Comparison of ENCODE assay signal across 8 cellular contexts in the genomic region with DNA sequence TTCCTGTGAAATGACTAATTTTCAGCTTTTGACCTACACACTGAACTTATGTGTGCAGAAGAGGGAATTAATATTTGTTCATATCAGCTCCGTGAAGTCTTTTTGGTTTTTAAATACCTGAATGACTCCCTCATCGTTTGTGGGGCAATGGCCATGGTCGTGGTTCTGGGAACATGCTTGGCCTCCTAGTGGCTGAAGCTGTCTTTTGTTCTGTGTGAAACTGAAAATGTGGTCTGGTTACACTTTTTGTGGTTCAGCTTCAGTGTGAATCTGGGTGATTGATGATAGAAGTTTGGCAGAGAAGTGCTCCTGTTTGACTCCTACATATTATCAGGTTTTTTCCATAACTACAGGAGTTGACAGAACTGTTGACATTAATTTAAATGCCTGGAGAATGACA.
DNase-seq lines count a peak whose midpoint lies in the region; ATAC-seq, FAIRE-seq and TF ChIP-seq lines count a peak whose summit lies in the region.

No MANE protein-coding gene starts in this region.

- no peaks in the 10 kb centered on the region; the same call in 1 of the 2 replicates for H3K4me1 ChIP-seq in GM12878 (ENCODE audit: control insufficient read depth, insufficient read depth, low read length)
- H3K4me1 ChIP-seq in testis, result no peaks in the 10 kb centered on the region

- peak; percentile 88 for FAIRE-seq in GM12878 (lab: Jason Lieb, UNC)

- SMC1A ChIA-PET in GM12878 (lab: Charles Lee; ENCODE audit: uncharacterized antibody, unreplicated experiment), result interaction anchor here (0.6 to 3.1 kb wide), 27 partner anchors 8 to 574 kb away, joined by 3 to 23 read pairs (median 4); no protein-coding TSS in a partner anchor

- TF ChIP-seq CTCF in AG09309 (IDR thresholded peaks at IDR 0.05; ENCODE audit: control insufficient read depth, insufficient read depth, low read depth, low read length, missing control alignments) (peak; percentile 33), GM12878 (IDR thresholded peaks at IDR 0.05 in 2 of 3, conservative IDR thresholded peaks at IDR 0.05 in 1 of 3; ENCODE audit: control insufficient read depth in 2 of 3, extremely low read depth in 1 of 3, insufficient read depth in 1 of 3, low read depth in 3 of 3, low read length in 3 of 3) (peak; percentile 41 to 59 (median 45)), testis (IDR thresholded peaks at IDR 0.05) (peak in 1 of 3 experiments; percentile 30)

- peak; percentile 39 for TF ChIP-seq RAD21 in GM12878 (IDR thresholded peaks at IDR 0.05; ENCODE audit: insufficient read depth, low read depth, low read length)

- H3K79me2 ChIP-seq in GM12878 (ENCODE audit: control insufficient read depth, insufficient read depth, low read length), result no peaks in the 10 kb centered on the region

- WGBS in GM12878 (ENCODE audit: insufficient coverage, insufficient replicate concordance, low lambda C conversion rate, missing lambda C conversion rate), result 0% methylated on average over 3 of the region's 3 CpGs
- WGBS in testis, 2 donors, result 42 to 54% methylated on average over 3 of the region's 3 CpGs

- in situ Hi-C loops in GM12878 (cut with MboI), result no loop called here

- H3K4me3 ChIP-seq in AG09309 (ENCODE audit: control insufficient read depth, low read depth, low read length) (no peak overlapping the region), GM12878 (no peak overlapping the region), testis (no peak overlapping the region)

- H3K9ac ChIP-seq in GM12878 (ENCODE audit: control insufficient read depth, insufficient read depth, low read length), result no peak overlapping the region

- H2AFZ ChIP-seq in GM12878 (ENCODE audit: control insufficient read depth, low read depth, low read length), result no peak overlapping the region

- POLR2A ChIA-PET in GM12878 (lab: Charles Lee), result interaction anchor here (0.6 to 1.3 kb wide), 3 partner anchors 17 to 37 kb away, joined by 3 to 4 read pairs (median 4); no protein-coding TSS in a partner anchor

- BruUV-seq in GM12878 (replicated peaks; lab: Mats Ljungman, UMichigan), result no TSS peak

- no peak overlapping the region for H3K4me2 ChIP-seq in GM12878 (ENCODE audit: control insufficient read depth, insufficient read depth)

- TF ChIP-seq EP300 in GM12878 (IDR thresholded peaks at IDR 0.05; ENCODE audit: borderline replicate concordance in 1 of 2, control insufficient read depth in 1 of 2, low read depth in 2 of 2, low read length in 2 of 2), result peak; percentile 43 to 69; a peak in 2 of 4 replicates

- CTCF ChIA-PET in GM12878 (lab: Yijun Ruan, JAX), result interaction anchor here (0.6 to 2.6 kb wide), 21 partner anchors 9 to 751 kb away, joined by 3 to 16 read pairs (median 4); no protein-coding TSS in a partner anchor

- H3K36me3 ChIP-seq in GM12878 (ENCODE audit: control insufficient read depth in 2 of 2, insufficient read depth in 2 of 2, low read length in 1 of 2) (no peaks in the 10 kb centered on the region), testis (ENCODE audit: low read depth, missing control alignments) (no peaks in the 10 kb centered on the region)

- TF ChIP-seq POLR2A in GM12878 (IDR thresholded peaks at IDR 0.05; ENCODE audit: low read depth, low read length), result no peak
- TF ChIP-seq POLR2A in testis (IDR thresholded peaks at IDR 0.05), result no peak

- DNase-seq in AG09309 (ENCODE audit: low read depth) (peak; percentile 41), GM12878 (ENCODE audit: low read depth, low spot score) (peak; percentile 58), NCI-H187 (lab: John Stamatoyannopoulos, UW) (no peak), DMS53 (lab: John Stamatoyannopoulos, UW) (no peak), testis (no peak)
- no peak for DNase-seq in activated T-cell treated with anti-CD3 and anti-CD28 coated beads, Interleukin-2, amount 50 U/mL, for 1 hour

- H3K27me3 ChIP-seq in GM12878 (replicated peaks in 1 of 2; ENCODE audit: control insufficient read depth in 2 of 2, insufficient read depth in 2 of 2, low read length in 1 of 2), result 0 out of 4 replicates have a peak, but pooled peaks cover 0 to 2% of the 10 kb centered on the region in 2 experiments
- no peaks in the 10 kb centered on the region for H3K27me3 ChIP-seq in testis

- intact Hi-C loops in GM12878 (cut with micrococcal nuclease; ENCODE audit: unreplicated experiment), result loop anchor here (1.0 to 5.0 kb wide), 3 partner anchors 47 to 241 kb away; no protein-coding TSS in a partner anchor
- intact Hi-C loops in testis (cut with DNase I; ENCODE audit: low total_unique reads), result no loop called here

- H3K9me3 ChIP-seq in GM12878 (replicated peaks; ENCODE audit: control insufficient read depth, insufficient read depth, low read length) (no peaks in the 10 kb centered on the region), testis (no peaks in the 10 kb centered on the region)

- ATAC-seq in GM19395 (IDR thresholded peaks at IDR 0.05; ENCODE audit: unreplicated experiment) (peak; percentile 94), HG03354 (IDR thresholded peaks at IDR 0.05; ENCODE audit: poor library complexity, severe bottlenecking, unreplicated experiment) (peak; percentile 94), GM12878 (peak; percentile 97)

- RAD21 ChIA-PET in GM12878 (lab: Charles Lee; ENCODE audit: unreplicated experiment), result interaction anchor here (0.9 to 4.6 kb wide), 8 partner anchors 13 to 121 kb away, joined by 3 to 32 read pairs (median 3); no protein-coding TSS in a partner anchor

- H4K20me1 ChIP-seq in GM12878 (ENCODE audit: control insufficient read depth, insufficient read depth), result no peaks in the 10 kb centered on the region

- H3K27ac ChIP-seq in GM12878 (ENCODE audit: control insufficient read depth, insufficient read depth), result no peak overlapping the region
- H3K27ac ChIP-seq in testis, result no peak overlapping the region

TF ChIP-seq in GM12878, 131 proteins besides CTCF, POLR2A, EP300 and RAD21 (continues in another document):
- TF ChIP-seq NFIC (IDR thresholded peaks at IDR 0.05; ENCODE audit: low read depth, low read length) (peak; percentile 32; the same call in 1 of the 2 replicates), TBL1XR1 (IDR thresholded peaks at IDR 0.05; ENCODE audit: low read depth, low read length) (no peak; the same call in 1 of the 2 replicates), ZBTB4 (CRISPR knock-in tag; IDR thresholded peaks at IDR 0.05) (no peak), SRF (IDR thresholded peaks at IDR 0.05; ENCODE audit: low read depth in 2 of 2, low read length in 2 of 2) (no peak), CBX5 (IDR thresholded peaks at IDR 0.05; ENCODE audit: low read depth) (no peak), RFX5 (IDR thresholded peaks at IDR 0.05; ENCODE audit: low read depth, low read length) (no peak), EZH2 (IDR thresholded peaks at IDR 0.05; ENCODE audit: borderline replicate concordance, control insufficient read depth, low read depth, low read length) (no peak), MYB (IDR thresholded peaks at IDR 0.05; ENCODE audit: borderline replicate concordance, low read depth, low read length) (no peak), YBX1 (IDR thresholded peaks at IDR 0.05) (no peak), ZNF217 (IDR thresholded peaks at IDR 0.05) (0 out of 2 replicates have a peak, but pooled peaks have one; percentile 26), BMI1 (IDR thresholded peaks at IDR 0.05; ENCODE audit: borderline replicate concordance) (peak; percentile 34; the same call in 1 of the 2 replicates), KDM1A (IDR thresholded peaks at IDR 0.05; ENCODE audit: borderline replicate concordance) (no peak), SUPT20H (IDR thresholded peaks at IDR 0.05; ENCODE audit: borderline replicate concordance, control insufficient read depth, low read depth, low read length) (no peak), IKZF1 (conservative IDR thresholded peaks at IDR 0.05) (peak; percentile 84), CHD4 (IDR thresholded peaks at IDR 0.05) (no peak), HCFC1 (IDR thresholded peaks at IDR 0.05; ENCODE audit: low read length) (no peak), CEBPB (IDR thresholded peaks at IDR 0.05; ENCODE audit: borderline replicate concordance in 1 of 2, low read depth in 2 of 2, low read length in 2 of 2) (no peak), POLR2AphosphoS2 (IDR thresholded peaks at IDR 0.05; ENCODE audit: low read depth, low read length) (no peak), RAD51 (IDR thresholded peaks at IDR 0.05) (no peak), MTA3 (IDR thresholded peaks at IDR 0.05; ENCODE audit: borderline replicate concordance, low read length) (no peak)
- TF ChIP-seq, protein P1, sequence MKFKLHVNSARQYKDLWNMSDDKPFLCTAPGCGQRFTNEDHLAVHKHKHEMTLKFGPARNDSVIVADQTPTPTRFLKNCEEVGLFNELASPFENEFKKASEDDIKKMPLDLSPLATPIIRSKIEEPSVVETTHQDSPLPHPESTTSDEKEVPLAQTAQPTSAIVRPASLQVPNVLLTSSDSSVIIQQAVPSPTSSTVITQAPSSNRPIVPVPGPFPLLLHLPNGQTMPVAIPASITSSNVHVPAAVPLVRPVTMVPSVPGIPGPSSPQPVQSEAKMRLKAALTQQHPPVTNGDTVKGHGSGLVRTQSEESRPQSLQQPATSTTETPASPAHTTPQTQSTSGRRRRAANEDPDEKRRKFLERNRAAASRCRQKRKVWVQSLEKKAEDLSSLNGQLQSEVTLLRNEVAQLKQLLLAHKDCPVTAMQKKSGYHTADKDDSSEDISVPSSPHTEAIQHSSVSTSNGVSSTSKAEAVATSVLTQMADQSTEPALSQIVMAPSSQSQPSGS (IDR thresholded peaks at IDR 0.05; ENCODE audit: low read length), result no peak

Comparison
In these comparisons a context has a peak if more than half of its experiments do, and no peak if none do; other contexts are left out.
1. DNase-seq: peak in AG09309 (single experiment) and GM12878 (single experiment); none in NCI-H187 (0 of 2), activated T-cell treated with anti-CD3 and anti-CD28 coated beads, Interleukin-2, amount 50 U/mL, for 1 hour (single experiment), DMS53 (single experiment) and testis (single experiment).
2. Peak in every context shown above with its lines, with median percentiles within 50 percentile points of each other: ATAC-seq.